Comparison of ENCODE assay signal across 23 cellular contexts in genomic region chr17:44591223-44591622, GRCh38. TPM values are rescaled to one million over a fixed set of nuclear protein-coding genes. Genes with fewer than 3 reads are reported as not detected.
"Had no signal": no experiment of that assay in that cellular context is flagged by ENCODE, and none has a peak within 500 bp of the region (broad histone marks: within the 10 kb centered on the region; RNA-seq: fewer than 3 reads in every experiment).

No MANE protein-coding gene starts in this region.

- H3K27me3 ChIP-seq: right lobe of liver, tibial artery had no signal

- H3K9me3 ChIP-seq: esophagus muscularis mucosa, gastrocnemius medialis, right lobe of liver, tibial artery had no signal

- H3K4me1 ChIP-seq: gastrocnemius medialis, right lobe of liver had no signal

- ATAC-seq: activated CD4-positive, CD25-positive, alpha-beta regulatory T cell treated with anti-CD3 and anti-CD28 coated beads, Interleukin-2, amount 50 U/mL, for 24 hours; activated CD8-positive, alpha-beta memory T cell treated with anti-CD3 and anti-CD28 coated beads, Interleukin-2, amount 10 ng/mL, durations not matched to agents 7 days and 5 days; effector memory CD8-positive, alpha-beta T cell; gastrocnemius medialis; left ventricle myocardium superior; right lobe of liver; stimulated activated effector memory CD8-positive, alpha-beta T cell treated with anti-CD3 and anti-CD28 coated beads, Interleukin-12 subunit alpha, Interleukin-12 subunit beta, amount 100 ng/mL, for 72 hours; stimulated activated naive CD8-positive, alpha-beta T cell treated with anti-CD3 and anti-CD28 coated beads, Interleukin-15, amount 100 ng/mL, for 72 hours had no signal

- DNase-seq: activated CD4-positive, alpha-beta memory T cell treated with anti-CD3 and anti-CD28 coated beads, Interleukin-2, amount 10 ng/mL, durations not matched to agents 7 days and 5 days; activated CD4-positive, alpha-beta T cell treated with anti-CD3 and anti-CD28 coated beads, Interleukin-2, amount 10 ng/mL, durations not matched to agents 24 days and 14 days; activated CD8-positive, alpha-beta memory T cell treated with anti-CD3 and anti-CD28 coated beads, Interleukin-2, amount 10 ng/mL, durations not matched to agents 7 days and 5 days; activated gamma-delta T cell; anterior cingulate cortex; dorsolateral prefrontal cortex; effector memory CD8-positive, alpha-beta T cell; gastrocnemius medialis; head of caudate nucleus; hypothalamus; left ventricle myocardium superior; mammary epithelial cell; nucleus accumbens; stimulated activated CD4-positive, alpha-beta T cell treated with anti-CD3 and anti-CD28 coated beads, Interleukin-2, amount 100 ng/mL, for 24 hours; stimulated activated naive CD8-positive, alpha-beta T cell treated with anti-CD3 and anti-CD28 coated beads, Interleukin-15, amount 100 ng/mL, for 72 hours; T1000; tibial artery had no signal

- H3K27ac ChIP-seq: dorsolateral prefrontal cortex, esophagus muscularis mucosa, gastrocnemius medialis, right lobe of liver, tibial artery had no signal

- H3K36me3 ChIP-seq: esophagus muscularis mucosa, gastrocnemius medialis, right lobe of liver, tibial artery had no signal

- H3K4me3 ChIP-seq: dorsolateral prefrontal cortex, esophagus muscularis mucosa, gastrocnemius medialis, right lobe of liver, skin epidermis, tibial artery had no signal

RNA-seq across cellular contexts. Expression of gene FZD2, which starts 33.9 kb away (rescaled TPM):
- total RNA-seq: activated CD4-positive, alpha-beta T cell treated with anti-CD3 and anti-CD28 coated beads, Interleukin-2, amount 10 ng/mL, durations not matched to agents 24 days and 14 days; activated T-helper 1 cell treated with anti-CD3 and anti-CD28 coated beads, Interleukin-12 subunit alpha, Interleukin-12 subunit beta, Interleukin-2, Interleukin-4 antibody, amounts not matched to agents 30 ng/mL and 10 ng/mL and 1 ng/mL, durations not matched to agents 14 hours and 24 hours and 36 hours had no signal
